12 cellular contexts compared by ENCODE assay signal in the genomic region with DNA sequence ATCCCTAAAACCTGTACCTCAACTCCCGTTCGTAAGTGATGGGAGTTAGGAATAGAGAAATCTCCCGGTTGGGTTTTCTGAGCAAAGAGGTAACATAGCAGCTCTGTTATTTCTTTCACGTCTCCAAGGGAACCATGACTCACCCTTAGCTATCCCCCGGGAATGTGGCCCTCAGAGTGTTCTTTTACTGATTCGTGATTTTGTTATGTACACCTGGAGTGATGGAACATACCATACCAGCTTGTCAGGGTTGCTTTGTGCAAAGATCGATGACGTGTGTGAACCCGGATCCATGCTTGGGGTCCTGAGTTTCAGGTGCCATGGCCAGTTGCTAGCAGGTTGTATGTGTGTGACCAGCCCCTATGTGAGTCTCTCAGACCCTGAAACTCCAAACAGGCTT.
DNase-seq lines count a peak whose midpoint lies in the region; ATAC-seq lines count a peak whose summit lies in the region.
"Had no signal": no experiment of that assay in that cellular context is flagged by ENCODE, and none has a peak within 500 bp of the region (broad histone marks: within the 10 kb centered on the region; RNA-seq: fewer than 3 reads in every experiment).

No MANE protein-coding gene starts in this region.

- H3K4me3 ChIP-seq in adipocyte (ENCODE audit: low read length): no peak overlapping the region

- H3K9ac ChIP-seq in adipocyte (ENCODE audit: low read length): no peak overlapping the region

- ATAC-seq in GM21447 (IDR thresholded peaks at IDR 0.05; ENCODE audit: unreplicated experiment) (no peak), HG02884 (IDR thresholded peaks at IDR 0.05; ENCODE audit: unreplicated experiment) (no peak), HG03045 (IDR thresholded peaks at IDR 0.05; ENCODE audit: unreplicated experiment) (no peak)

- DNase-seq in ACHN: peak; percentile 80
- peak; percentile 45 for DNase-seq in HPDE6-E6E7 (ENCODE audit: extremely low spot score)
- peak; percentile 53 for DNase-seq in adipocyte (ENCODE audit: low read depth)
- DNase-seq in glomerular visceral epithelial cell (ENCODE audit: extremely low spot score): peak; percentile 81
- no peak for DNase-seq in activated CD4-positive, alpha-beta T cell treated with anti-CD3 and anti-CD28 coated beads, Interleukin-2, amount 50 U/mL, for 1 hour
- DNase-seq: activated CD8-positive, alpha-beta memory T cell treated with anti-CD3 and anti-CD28 coated beads, Interleukin-2, amount 50 U/mL, for 4 hours; C1 segment of cervical spinal cord; NCI-H446; T-helper 1 cell had no signal

- H3K9me3 ChIP-seq in adipocyte (ENCODE audit: control insufficient read depth, low read length): no peaks in the 10 kb centered on the region

- in situ Hi-C loops in ACHN (cut with HindIII; ENCODE audit: low pct_ligation_motif_present, low pct_unique_long_range_greater_than_20kb, low sequenced_read_pairs): loop anchor here (25.0 kb wide), 1 partner anchor 250 kb away; no protein-coding TSS in a partner anchor

- no peaks in the 10 kb centered on the region for H3K36me3 ChIP-seq in adipocyte (ENCODE audit: control insufficient read depth, insufficient read depth, low read length, severe bottlenecking)

- H3K4me1 ChIP-seq in adipocyte (ENCODE audit: control insufficient read depth, insufficient read depth, low read length): no peaks in the 10 kb centered on the region

- H3K27me3 ChIP-seq in adipocyte (replicated peaks; ENCODE audit: control insufficient read depth, insufficient read depth, low read length): peaks cover 9% of the 10 kb centered on the region
